25 cellular contexts compared by ENCODE assay signal in the genomic region with DNA sequence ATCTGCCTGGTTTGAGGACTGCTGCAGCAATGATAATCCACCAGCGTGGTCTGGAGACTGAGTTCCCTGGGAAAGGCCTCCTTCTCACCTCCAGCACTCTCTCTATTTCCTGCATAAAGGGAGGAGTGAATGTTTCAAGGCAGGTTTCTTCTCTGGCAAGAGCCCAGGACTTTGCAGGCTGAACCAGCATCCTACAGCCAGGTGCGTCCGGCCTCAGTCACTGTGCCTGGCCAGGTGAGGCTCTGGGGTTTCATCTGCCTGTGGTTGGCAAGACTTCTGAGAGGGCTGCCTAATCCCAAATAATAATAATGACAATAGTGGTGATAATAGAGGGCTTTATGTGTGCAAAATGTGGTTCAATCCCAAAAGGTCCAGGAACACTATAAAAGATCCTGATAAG.
"Had no signal": no experiment of that assay in that cellular context is flagged by ENCODE, and none has a peak within 500 bp of the region (broad histone marks: within the 10 kb centered on the region; RNA-seq: fewer than 3 reads in every experiment).

No MANE protein-coding gene starts in this region.

- H3K4me1 ChIP-seq: colonic mucosa, esophagus muscularis mucosa, esophagus squamous epithelium, foreskin keratinocyte, gastrocnemius medialis, gastroesophageal sphincter, heart left ventricle, heart right ventricle had no signal

- H3K27me3 Mint-ChIP-seq: dendritic cell treated with granulocyte-macrophage colony-stimulating factor and Interleukin-4, amounts not matched to agents 40 ng/mL and 50 ng/mL, for 4 days had no signal

- H3K4me3 ChIP-seq: colonic mucosa, coronary artery, dorsolateral prefrontal cortex, esophagus muscularis mucosa, esophagus squamous epithelium, gastrocnemius medialis, gastroesophageal sphincter, heart left ventricle, heart right ventricle had no signal

- H3K9me3 Mint-ChIP-seq: dendritic cell treated with granulocyte-macrophage colony-stimulating factor and Interleukin-4, amounts not matched to agents 40 ng/mL and 50 ng/mL, for 4 days had no signal

- H3K27ac Mint-ChIP-seq: dendritic cell treated with granulocyte-macrophage colony-stimulating factor and Interleukin-4, amounts not matched to agents 40 ng/mL and 50 ng/mL, for 4 days; effector memory CD8-positive, alpha-beta T cell; endodermal cell had no signal

- H3K9me3 ChIP-seq: colonic mucosa, esophagus muscularis mucosa, esophagus squamous epithelium, gastrocnemius medialis, gastroesophageal sphincter, heart left ventricle, heart right ventricle had no signal

- H3K4me3 Mint-ChIP-seq: dendritic cell treated with granulocyte-macrophage colony-stimulating factor and Interleukin-4, amounts not matched to agents 40 ng/mL and 50 ng/mL, for 4 days; effector memory CD8-positive, alpha-beta T cell; endodermal cell had no signal

- H3K27me3 ChIP-seq: colonic mucosa, esophagus muscularis mucosa, esophagus squamous epithelium, foreskin keratinocyte, gastrocnemius medialis, gastroesophageal sphincter, heart left ventricle, heart right ventricle had no signal

- DNase-seq: colonic mucosa; cortex of kidney; dermis blood vessel endothelial cell; dorsolateral prefrontal cortex; effector CD4-positive, alpha-beta T cell; effector CD8-positive, alpha-beta T cell; effector memory CD4-positive, alpha-beta T cell; effector memory CD8-positive, alpha-beta T cell; erythroblast; esophagus squamous epithelium; foreskin fibroblast; foreskin keratinocyte; foreskin melanocyte; gastrocnemius medialis; glutamatergic neuron; head of caudate nucleus; heart left ventricle; heart right ventricle had no signal

- H3K36me3 ChIP-seq: colonic mucosa, esophagus muscularis mucosa, esophagus squamous epithelium, gastrocnemius medialis, gastroesophageal sphincter, heart left ventricle, heart right ventricle had no signal

- ATAC-seq: effector memory CD8-positive, alpha-beta T cell; esophagus mucosa; foreskin keratinocyte; gastrocnemius medialis; gastroesophageal sphincter; heart left ventricle; heart right ventricle had no signal

- H3K27ac ChIP-seq: colonic mucosa, coronary artery, dorsolateral prefrontal cortex, epithelial cell of prostate, esophagus muscularis mucosa, esophagus squamous epithelium, foreskin keratinocyte, gastrocnemius medialis, gastroesophageal sphincter, heart left ventricle, heart right ventricle had no signal
